11 cellular contexts compared by ENCODE assay signal in the genomic region with DNA sequence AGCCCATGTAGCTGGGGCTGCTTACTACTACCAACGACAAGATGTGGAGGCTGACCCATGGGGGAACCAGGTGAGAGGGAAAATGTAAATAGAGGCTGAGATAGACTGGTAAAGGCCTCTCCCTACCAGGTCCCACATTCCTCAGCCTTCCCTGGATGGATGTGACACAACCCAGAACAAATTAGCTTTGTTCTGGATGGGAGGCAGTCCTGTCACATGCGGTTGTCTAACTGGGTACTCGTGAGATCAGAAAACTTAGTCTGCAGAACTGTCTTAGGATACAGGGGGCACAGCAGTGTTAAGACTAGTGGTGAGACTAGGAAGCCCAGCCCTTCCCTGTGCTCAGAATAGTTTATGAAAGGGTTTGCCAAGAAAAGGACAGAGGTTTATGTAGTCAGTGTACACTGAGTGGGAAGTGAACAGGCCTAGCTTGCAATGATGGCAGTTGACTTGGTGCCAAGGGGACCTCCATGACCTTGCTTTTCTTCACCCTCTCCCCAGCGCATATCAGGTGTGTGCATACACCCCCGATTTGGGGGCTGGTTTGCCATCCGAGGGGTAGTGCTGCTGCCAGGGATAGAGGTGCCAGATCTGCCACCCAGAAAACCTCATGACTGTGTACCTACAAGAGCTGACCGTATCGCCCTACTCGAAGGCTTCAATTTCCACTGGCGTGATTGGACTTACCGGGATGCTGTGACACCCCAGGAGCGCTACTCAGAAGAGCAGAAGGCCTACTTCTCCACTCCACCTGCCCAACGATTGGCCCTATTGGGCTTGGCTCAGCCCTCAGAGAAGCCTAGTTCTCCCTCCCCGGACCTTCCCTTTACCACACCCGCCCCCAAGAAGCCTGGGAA. TPM values are rescaled to one million over a fixed set of nuclear protein-coding genes. Genes with fewer than 3 reads are reported as not detected.
A peak's percentile ranks its signal among the peaks of the same experiment; 100 is the strongest.
DNase-seq lines count a peak whose midpoint lies in the region; ATAC-seq and TF ChIP-seq lines count a peak whose summit lies in the region.
"Had no signal": no experiment of that assay in that cellular context is flagged by ENCODE, and none has a peak within 500 bp of the region (broad histone marks: within the 10 kb centered on the region; RNA-seq: fewer than 3 reads in every experiment).

No MANE protein-coding gene starts in this region.

- POLR2A ChIA-PET in OCI-LY7 (lab: Charles Lee), result interaction anchor here (0.6 kb wide), 1 partner anchor 198 kb away, joined by 3 read pairs; no protein-coding TSS in a partner anchor

- H3K27ac ChIP-seq in OCI-LY7 (ENCODE audit: low read depth, low read length, poor library complexity, severe bottlenecking) (no peak overlapping the region), ovary (no peak overlapping the region)
- H3K27ac ChIP-seq: vagina had no signal

- BruUV-seq in OCI-LY7 (replicated peaks; lab: Mats Ljungman, UMichigan), result no TSS peak

- no peaks in the 10 kb centered on the region for H3K9me2 ChIP-seq in OCI-LY7 (ENCODE audit: insufficient read depth, low read length)

- peak; percentile 41 for TF ChIP-seq CTCF in OCI-LY7 (conservative IDR thresholded peaks at IDR 0.05; ENCODE audit: low read length)
- no peak for TF ChIP-seq CTCF in endothelial cell (IDR thresholded peaks at IDR 0.05; ENCODE audit: unreplicated experiment)
- TF ChIP-seq CTCF in osteocyte (IDR thresholded peaks at IDR 0.05), result no peak
- TF ChIP-seq CTCF in ovary (IDR thresholded peaks at IDR 0.05), result no peak

- CTCF ChIA-PET in OCI-LY7 (lab: Charles Lee; ENCODE audit: unreplicated experiment), result no interaction called here

- peaks cover 4% of the 10 kb centered on the region for H3K27me3 Mint-ChIP-seq in endothelial cell (ENCODE audit: unreplicated experiment)
- no peaks in the 10 kb centered on the region for H3K27me3 Mint-ChIP-seq in osteocyte (ENCODE audit: unreplicated experiment)

- H3K4me1 Mint-ChIP-seq in endothelial cell (ENCODE audit: unreplicated experiment) (no peaks in the 10 kb centered on the region), osteocyte (ENCODE audit: unreplicated experiment) (no peaks in the 10 kb centered on the region)

- H3K36me3 Mint-ChIP-seq in endothelial cell (ENCODE audit: low read depth, unreplicated experiment), result peaks cover 22% of the 10 kb centered on the region
- peaks cover 27% of the 10 kb centered on the region for H3K36me3 Mint-ChIP-seq in osteocyte (ENCODE audit: unreplicated experiment)

- H3K9me3 ChIP-seq in OCI-LY7 (ENCODE audit: low read length), result no peaks in the 10 kb centered on the region
- no peaks in the 10 kb centered on the region for H3K9me3 ChIP-seq in ovary
- H3K9me3 ChIP-seq: vagina had no signal

- H2AFZ ChIP-seq in OCI-LY7 (ENCODE audit: low read length), result no peak overlapping the region

- 69 to 79% (median 70%) methylated on average over 15 of the region's 15 CpGs for WGBS in ovary, 3 donors

- no peak for TF ChIP-seq EP300 in ovary (IDR thresholded peaks at IDR 0.05)

- H3K27ac Mint-ChIP-seq in endothelial cell (ENCODE audit: unreplicated experiment) (no peak overlapping the region), osteocyte (ENCODE audit: unreplicated experiment) (peak overlapping the region; percentile 47)

- intact Hi-C loops in OCI-LY7 (cut with micrococcal nuclease; ENCODE audit: unreplicated experiment) (no loop called here), ovary (cut with DNase I) (loop anchor here in 2 of 4 donors (5.0 to 10.0 kb wide), 2 partner anchors 54 to 56 kb away; no protein-coding TSS in a partner anchor)

- H3K9me3 Mint-ChIP-seq in endothelial cell (ENCODE audit: unreplicated experiment) (no peaks in the 10 kb centered on the region), osteocyte (ENCODE audit: unreplicated experiment) (no peaks in the 10 kb centered on the region)

- peak; percentile 29 for DNase-seq in G401 (ENCODE audit: low spot score)
- DNase-seq in OCI-LY7 (ENCODE audit: low spot score), result peak; percentile 39
- DNase-seq in endothelial cell (ENCODE audit: low spot score), result no peak
- no peak for DNase-seq in osteocyte (ENCODE audit: extremely low spot score, unreplicated experiment)
- no peak for DNase-seq in ovary
- no peak for DNase-seq in HUDEP-2 (lab: John Stamatoyannopoulos, UW; ENCODE audit: unreplicated experiment in 76 of 76)
- no peak for DNase-seq in NCI-H2227 (lab: John Stamatoyannopoulos, UW; ENCODE audit: unreplicated experiment)
- DNase-seq: NCI-H774 had no signal

- no peaks in the 10 kb centered on the region for H3K79me2 ChIP-seq in OCI-LY7 (ENCODE audit: insufficient read depth, low read depth, low read length)

- no peak overlapping the region for H3K4me2 ChIP-seq in OCI-LY7 (ENCODE audit: low read length)

- 0 out of 2 replicates have a peak, but pooled peaks cover 4% of the 10 kb centered on the region for H4K20me1 ChIP-seq in OCI-LY7 (ENCODE audit: insufficient read depth, low read length)

- no peak for TF ChIP-seq POLR2A in ovary (IDR thresholded peaks at IDR 0.05)

- H3K4me3 Mint-ChIP-seq in endothelial cell (ENCODE audit: unreplicated experiment), result peak overlapping the region; percentile 25
- no peak overlapping the region for H3K4me3 Mint-ChIP-seq in osteocyte (ENCODE audit: unreplicated experiment)

- H3K4me1 ChIP-seq in OCI-LY7 (ENCODE audit: insufficient read depth, low read length, poor library complexity, severe bottlenecking), result no peaks in the 10 kb centered on the region
- no peaks in the 10 kb centered on the region for H3K4me1 ChIP-seq in ovary (ENCODE audit: insufficient read depth)
- H3K4me1 ChIP-seq: vagina had no signal

- ATAC-seq in GM19023 (IDR thresholded peaks at IDR 0.05; ENCODE audit: unreplicated experiment), result no peak

- in situ Hi-C loops in G401 (cut with HindIII; ENCODE audit: low sequenced_read_pairs), result loop anchor here (25.0 kb wide), 1 partner anchor 146 kb away; no protein-coding TSS in a partner anchor

- no peaks in the 10 kb centered on the region for H3K27me3 ChIP-seq in ovary
- H3K27me3 ChIP-seq: vagina had no signal

- H3K4me3 ChIP-seq in OCI-LY7 (ENCODE audit: low read depth, low read length, poor library complexity, severe bottlenecking) (no peak overlapping the region), ovary (no peak overlapping the region)
- H3K4me3 ChIP-seq: skin epidermis, vagina had no signal

- H3K36me3 ChIP-seq in OCI-LY7 (ENCODE audit: insufficient read depth, low read length) (peaks cover 64% of the 10 kb centered on the region), ovary (no peaks in the 10 kb centered on the region)

RNA-seq across cellular contexts. Expression of a gene that starts 8.4 kb away (rescaled TPM):
- total RNA-seq in G401 (2014; rRNA removed; shearing (Covaris generic)), result 4.7 and 6.4 TPM in 2 replicates
- total RNA-seq in OCI-LY7 (2014; rRNA removed; shearing (Covaris generic)), result 7.6 and 8.1 TPM in 2 replicates
- total RNA-seq in OCI-LY7 (2022), result 13.3 and 15.9 TPM in 2 replicates
- 5.8 TPM for total RNA-seq in endothelial cell (ENCODE audit: unreplicated experiment)
- total RNA-seq in osteocyte, result 6.7 and 6.9 TPM in 2 replicates
- total RNA-seq in ovary, result 1 to 10 TPM; 3.1 to 9.9 (median 6.7) TPM
- 1 to 10 TPM; 2.2 to 4.8 TPM for polyA plus RNA-seq in ovary

RNA-seq across cellular contexts. Expression of a gene that starts 8.7 kb away (rescaled TPM):
- total RNA-seq in G401 (2014; rRNA removed; shearing (Covaris generic)), result 2.5 TPM in 2 replicates
- total RNA-seq in OCI-LY7 (2014; rRNA removed; shearing (Covaris generic)), result 2.9 and 7.4 TPM in 2 replicates
- total RNA-seq in OCI-LY7 (2022), result 17.2 and 21.1 TPM in 2 replicates
- total RNA-seq in endothelial cell (ENCODE audit: unreplicated experiment), result 4.8 TPM
- 1.6 and 1.8 TPM in 2 replicates for total RNA-seq in osteocyte
- 1 to 10 TPM; 1.1 to 5.5 (median 2.3) TPM for total RNA-seq in ovary
- 1 to 10 TPM; 1.7 to 3.6 TPM for polyA plus RNA-seq in ovary
- total RNA-seq: vagina had no signal

RNA-seq across cellular contexts. Expression of a gene that starts 13.2 kb away (rescaled TPM):
- total RNA-seq in G401 (2014; rRNA removed; shearing (Covaris generic)), result 1,347 and 1,417 TPM in 2 replicates
- 725 and 814 TPM in 2 replicates for total RNA-seq in OCI-LY7 (2014; rRNA removed; shearing (Covaris generic))
- 851 and 938 TPM in 2 replicates for total RNA-seq in OCI-LY7 (2022)
- 325 TPM for total RNA-seq in endothelial cell (ENCODE audit: unreplicated experiment)
- 291 and 292 TPM in 2 replicates for total RNA-seq in osteocyte
- total RNA-seq in ovary, result 100 to 1,000 TPM; 127 to 332 (median 250) TPM
- 100 to 1,000 TPM; 291 to 461 TPM for polyA plus RNA-seq in ovary

RNA-seq across cellular contexts. Expression of a gene that starts 17.6 kb away (rescaled TPM):
- total RNA-seq in G401 (2014; rRNA removed; shearing (Covaris generic)), result 4.3 and 7.6 TPM in 2 replicates
- 4.9 and 5.0 TPM in 2 replicates for total RNA-seq in OCI-LY7 (2014; rRNA removed; shearing (Covaris generic))
- total RNA-seq in OCI-LY7 (2022) (6.6 and 9.2 TPM in 2 replicates), endothelial cell (ENCODE audit: unreplicated experiment) (8.0 TPM), osteocyte (2.7 and 4.1 TPM in 2 replicates), ovary (10 to 100 TPM in 3 of 7 donors, 1 to 10 TPM in 4; 6.7 to 12.5 (median 9.7) TPM)
- polyA plus RNA-seq in ovary, result 10 to 100 TPM in 1 of 2 donors, 1 to 10 TPM in 1; 8.3 to 10.5 TPM

RNA-seq across cellular contexts. Expression of a gene that starts 42.1 kb away (rescaled TPM):
- total RNA-seq in G401 (2014; rRNA removed; shearing (Covaris generic)), result 116 TPM in 2 replicates
- total RNA-seq in OCI-LY7 (2014; rRNA removed; shearing (Covaris generic)), result 110 and 142 TPM in 2 replicates
- total RNA-seq in OCI-LY7 (2022) (141 and 152 TPM in 2 replicates), endothelial cell (ENCODE audit: unreplicated experiment) (125 TPM), osteocyte (175 TPM in 2 replicates), ovary (100 to 1,000 TPM in 2 of 7 donors, 10 to 100 TPM in 5; 39.8 to 119 (median 88.3) TPM)
- 10 to 100 TPM; 75.4 to 99.0 TPM for polyA plus RNA-seq in ovary

Comparison
In these comparisons a context has a peak if more than half of its experiments do, and no peak if none do; other contexts are left out.
1. DNase-seq: peak in G401 (single experiment) and OCI-LY7 (single experiment); none in endothelial cell (single experiment), osteocyte (single experiment), ovary (0 of 5), HUDEP-2 (0 of 76) and NCI-H2227 (single experiment).